1 cellular context compared by ENCODE assay signal in the genomic region with DNA sequence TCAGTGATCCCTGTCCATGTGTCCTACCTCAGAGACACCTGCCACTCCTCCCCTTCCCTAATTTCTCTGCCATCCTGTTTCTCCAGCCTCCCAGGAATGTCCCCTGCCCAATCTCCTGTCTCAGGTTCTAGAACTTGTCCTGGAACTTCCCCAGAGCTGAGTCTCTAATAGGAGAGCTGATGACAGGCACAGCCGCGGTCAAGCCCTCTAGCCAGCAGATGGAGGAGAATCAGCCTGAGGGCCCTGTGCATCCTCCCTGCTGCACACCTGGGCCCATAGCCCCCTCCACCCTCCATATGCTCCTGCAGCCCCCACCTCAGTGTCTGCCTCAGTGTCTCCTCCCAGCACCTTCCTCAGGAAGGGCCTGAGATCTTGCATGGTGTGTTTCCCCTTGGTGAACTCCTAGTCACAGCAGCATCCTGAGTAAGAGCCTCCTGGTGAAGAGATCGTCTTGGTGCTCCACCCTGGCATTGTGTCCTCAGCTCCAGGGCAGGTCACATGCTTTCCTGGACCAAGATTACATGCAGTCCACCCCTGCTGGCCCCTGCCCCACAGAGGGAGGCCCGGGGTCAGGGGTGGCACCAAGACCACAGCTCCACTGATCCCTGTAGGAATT.
TF ChIP-seq lines count a peak whose summit lies in the region.

No MANE protein-coding gene starts in this region.

TF ChIP-seq in GM23338, 12 proteins besides CTCF, POLR2A, EP300 and RAD21:
- TF ChIP-seq, protein P1, sequence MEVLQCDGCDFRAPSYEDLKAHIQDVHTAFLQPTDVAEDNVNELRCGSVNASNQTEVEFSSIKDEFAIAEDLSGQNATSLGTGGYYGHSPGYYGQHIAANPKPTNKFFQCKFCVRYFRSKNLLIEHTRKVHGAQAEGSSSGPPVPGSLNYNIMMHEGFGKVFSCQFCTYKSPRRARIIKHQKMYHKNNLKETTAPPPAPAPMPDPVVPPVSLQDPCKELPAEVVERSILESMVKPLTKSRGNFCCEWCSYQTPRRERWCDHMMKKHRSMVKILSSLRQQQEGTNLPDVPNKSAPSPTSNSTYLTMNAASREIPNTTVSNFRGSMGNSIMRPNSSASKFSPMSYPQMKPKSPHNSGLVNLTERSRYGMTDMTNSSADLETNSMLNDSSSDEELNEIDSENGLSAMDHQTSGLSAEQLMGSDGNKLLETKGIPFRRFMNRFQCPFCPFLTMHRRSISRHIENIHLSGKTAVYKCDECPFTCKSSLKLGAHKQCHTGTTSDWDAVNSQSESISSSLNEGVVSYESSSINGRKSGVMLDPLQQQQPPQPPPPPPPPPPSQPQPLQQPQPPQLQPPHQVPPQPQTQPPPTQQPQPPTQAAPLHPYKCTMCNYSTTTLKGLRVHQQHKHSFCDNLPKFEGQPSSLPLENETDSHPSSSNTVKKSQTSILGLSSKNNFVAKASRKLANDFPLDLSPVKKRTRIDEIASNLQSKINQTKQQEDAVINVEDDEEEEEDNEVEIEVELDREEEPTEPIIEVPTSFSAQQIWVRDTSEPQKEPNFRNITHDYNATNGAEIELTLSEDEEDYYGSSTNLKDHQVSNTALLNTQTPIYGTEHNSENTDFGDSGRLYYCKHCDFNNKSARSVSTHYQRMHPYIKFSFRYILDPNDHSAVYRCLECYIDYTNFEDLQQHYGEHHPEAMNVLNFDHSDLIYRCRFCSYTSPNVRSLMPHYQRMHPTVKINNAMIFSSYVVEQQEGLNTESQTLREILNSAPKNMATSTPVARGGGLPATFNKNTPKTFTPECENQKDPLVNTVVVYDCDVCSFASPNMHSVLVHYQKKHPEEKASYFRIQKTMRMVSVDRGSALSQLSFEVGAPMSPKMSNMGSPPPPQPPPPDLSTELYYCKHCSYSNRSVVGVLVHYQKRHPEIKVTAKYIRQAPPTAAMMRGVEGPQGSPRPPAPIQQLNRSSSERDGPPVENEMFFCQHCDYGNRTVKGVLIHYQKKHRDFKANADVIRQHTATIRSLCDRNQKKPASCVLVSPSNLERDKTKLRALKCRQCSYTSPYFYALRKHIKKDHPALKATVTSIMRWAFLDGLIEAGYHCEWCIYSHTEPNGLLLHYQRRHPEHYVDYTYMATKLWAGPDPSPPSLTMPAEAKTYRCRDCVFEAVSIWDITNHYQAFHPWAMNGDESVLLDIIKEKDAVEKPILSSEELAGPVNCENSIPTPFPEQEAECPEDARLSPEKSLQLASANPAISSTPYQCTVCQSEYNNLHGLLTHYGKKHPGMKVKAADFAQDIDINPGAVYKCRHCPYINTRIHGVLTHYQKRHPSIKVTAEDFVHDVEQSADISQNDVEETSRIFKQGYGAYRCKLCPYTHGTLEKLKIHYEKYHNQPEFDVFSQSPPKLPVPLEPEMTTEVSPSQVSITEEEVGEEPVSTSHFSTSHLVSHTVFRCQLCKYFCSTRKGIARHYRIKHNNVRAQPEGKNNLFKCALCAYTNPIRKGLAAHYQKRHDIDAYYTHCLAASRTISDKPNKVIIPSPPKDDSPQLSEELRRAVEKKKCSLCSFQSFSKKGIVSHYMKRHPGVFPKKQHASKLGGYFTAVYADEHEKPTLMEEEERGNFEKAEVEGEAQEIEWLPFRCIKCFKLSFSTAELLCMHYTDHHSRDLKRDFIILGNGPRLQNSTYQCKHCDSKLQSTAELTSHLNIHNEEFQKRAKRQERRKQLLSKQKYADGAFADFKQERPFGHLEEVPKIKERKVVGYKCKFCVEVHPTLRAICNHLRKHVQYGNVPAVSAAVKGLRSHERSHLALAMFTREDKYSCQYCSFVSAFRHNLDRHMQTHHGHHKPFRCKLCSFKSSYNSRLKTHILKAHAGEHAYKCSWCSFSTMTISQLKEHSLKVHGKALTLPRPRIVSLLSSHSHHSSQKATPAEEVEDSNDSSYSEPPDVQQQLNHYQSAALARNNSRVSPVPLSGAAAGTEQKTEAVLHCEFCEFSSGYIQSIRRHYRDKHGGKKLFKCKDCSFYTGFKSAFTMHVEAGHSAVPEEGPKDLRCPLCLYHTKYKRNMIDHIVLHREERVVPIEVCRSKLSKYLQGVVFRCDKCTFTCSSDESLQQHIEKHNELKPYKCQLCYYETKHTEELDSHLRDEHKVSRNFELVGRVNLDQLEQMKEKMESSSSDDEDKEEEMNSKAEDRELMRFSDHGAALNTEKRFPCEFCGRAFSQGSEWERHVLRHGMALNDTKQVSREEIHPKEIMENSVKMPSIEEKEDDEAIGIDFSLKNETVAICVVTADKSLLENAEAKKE (CRISPR knock-in tag; IDR thresholded peaks at IDR 0.05): no peak
- no peak for TF ChIP-seq ZNF331 (CRISPR knock-in tag; IDR thresholded peaks at IDR 0.05; ENCODE audit: low read depth)
